ENCODE assay signal across 8 cellular contexts in genomic region chr9:126690431-126691051, GRCh38.
DNase-seq lines count a peak whose midpoint lies in the region; ATAC-seq and TF ChIP-seq lines count a peak whose summit lies in the region.

No MANE protein-coding gene starts in this region.

- DNase-seq in CD8-positive, alpha-beta T cell = peak; percentile 31 to 59 (median 52)
- DNase-seq in HuH-7 (ENCODE audit: low spot score) (peak; percentile 94), dorsolateral prefrontal cortex (no peak), type B pancreatic cell (ENCODE audit: extremely low spot score, unreplicated experiment) (no peak), NCI-H1694 (lab: John Stamatoyannopoulos, UW) (no peak)
- peak; percentile 46 to 49 for DNase-seq in activated CD4-positive, alpha-beta T cell treated with anti-CD3 and anti-CD28 coated beads for 4 hours
- DNase-seq in naive thymus-derived CD8-positive, alpha-beta T cell = peak; percentile 14 to 74 (median 44)

- CTCF ChIA-PET in CD8-positive, alpha-beta T cell (lab: Charles Lee) = interaction anchor here (0.6 to 2.2 kb wide), 12 partner anchors 8 to 173 kb away, joined by 3 to 11 read pairs (median 4); no protein-coding TSS in a partner anchor

- peaks cover 38% of the 10 kb centered on the region for H3K27me3 Mint-ChIP-seq in CD8-positive, alpha-beta T cell (ENCODE audit: low read depth)
- peaks cover 12 to 76% (median 36%) of the 10 kb centered on the region in 5 donors for H3K27me3 Mint-ChIP-seq in naive thymus-derived CD8-positive, alpha-beta T cell
- peaks cover 20% of the 10 kb centered on the region for H3K27me3 Mint-ChIP-seq in type B pancreatic cell

- intact Hi-C loops in CD8-positive, alpha-beta T cell (cut with DNase I, micrococcal nuclease) = loop anchor here in 1 of 2 experiments (1.0 kb wide), 1 partner anchor 79 kb away; no protein-coding TSS in a partner anchor
- intact Hi-C loops in dorsolateral prefrontal cortex (cut with DNase I) = loop anchor here in 1 of 2 donors (2.0 to 10.0 kb wide), 2 partner anchors 80 to 186 kb away; no protein-coding TSS in a partner anchor

- H3K36me3 ChIP-seq in CD8-positive, alpha-beta T cell (ENCODE audit: insufficient read depth, low read length) = no peaks in the 10 kb centered on the region

- H3K27me3 ChIP-seq in CD8-positive, alpha-beta T cell (ENCODE audit: insufficient read depth, low read length) = peaks cover 6% of the 10 kb centered on the region
- peaks cover 0 to 17% (median 0%) of the 10 kb centered on the region in 45 donors for H3K27me3 ChIP-seq in dorsolateral prefrontal cortex

- no peaks in the 10 kb centered on the region for H3K36me3 Mint-ChIP-seq in CD8-positive, alpha-beta T cell
- H3K36me3 Mint-ChIP-seq in naive thymus-derived CD8-positive, alpha-beta T cell = no peaks in the 10 kb centered on the region
- peaks cover 3% of the 10 kb centered on the region for H3K36me3 Mint-ChIP-seq in type B pancreatic cell

- POLR2A ChIA-PET in CD8-positive, alpha-beta T cell (lab: Charles Lee) = interaction anchor here (1.5 kb wide), 1 partner anchor 10 kb away, joined by 3 read pairs; no protein-coding TSS in a partner anchor
- POLR2A ChIA-PET in naive thymus-derived CD8-positive, alpha-beta T cell (lab: Charles Lee) = no interaction called here

- no peak overlapping the region for H3K27ac ChIP-seq in CD8-positive, alpha-beta T cell (ENCODE audit: low read depth, low read length)
- H3K27ac ChIP-seq in dorsolateral prefrontal cortex = no peak overlapping the region

- H3K9me3 Mint-ChIP-seq in CD8-positive, alpha-beta T cell = no peaks in the 10 kb centered on the region
- H3K9me3 Mint-ChIP-seq in naive thymus-derived CD8-positive, alpha-beta T cell = no peaks in the 10 kb centered on the region
- H3K9me3 Mint-ChIP-seq in type B pancreatic cell = no peaks in the 10 kb centered on the region

- peak; percentile 63 for TF ChIP-seq CTCF in CD8-positive, alpha-beta T cell (IDR thresholded peaks at IDR 0.05)
- peak in 54 of 56 donors; percentile 18 to 71 (median 54) for TF ChIP-seq CTCF in dorsolateral prefrontal cortex (IDR thresholded peaks at IDR 0.05 in 54 of 56, conservative IDR thresholded peaks at IDR 0.05 in 2 of 56; ENCODE audit: low read depth in 1 of 56, partially characterized antibody in 56 of 56)
- peak; percentile 88 for TF ChIP-seq CTCF in type B pancreatic cell (conservative IDR thresholded peaks at IDR 0.05)

- no peaks in the 10 kb centered on the region for H3K9me3 ChIP-seq in CD8-positive, alpha-beta T cell (ENCODE audit: low read length)

- no peak overlapping the region for H3K4me3 Mint-ChIP-seq in CD8-positive, alpha-beta T cell
- H3K4me3 Mint-ChIP-seq in naive thymus-derived CD8-positive, alpha-beta T cell = no peak overlapping the region
- H3K4me3 Mint-ChIP-seq in type B pancreatic cell = no peak overlapping the region

- H3K4me3 ChIP-seq in CD8-positive, alpha-beta T cell (ENCODE audit: low read depth, low read length) = no peak overlapping the region
- no peak overlapping the region for H3K4me3 ChIP-seq in dorsolateral prefrontal cortex

- peak; percentile 69 for ATAC-seq in CD8-positive, alpha-beta T cell
- ATAC-seq in naive thymus-derived CD8-positive, alpha-beta T cell = peak; percentile 74 to 76
- no peak for ATAC-seq in GM19023 (IDR thresholded peaks at IDR 0.05; ENCODE audit: unreplicated experiment)

- no peaks in the 10 kb centered on the region for H3K4me1 ChIP-seq in CD8-positive, alpha-beta T cell (ENCODE audit: insufficient read depth, low read length)

- no peaks in the 10 kb centered on the region for H3K4me1 Mint-ChIP-seq in CD8-positive, alpha-beta T cell (ENCODE audit: low read depth)
- H3K4me1 Mint-ChIP-seq in naive thymus-derived CD8-positive, alpha-beta T cell = peaks cover 0 to 6% (median 3%) of the 10 kb centered on the region in 4 donors
- peaks cover 13% of the 10 kb centered on the region for H3K4me1 Mint-ChIP-seq in type B pancreatic cell (ENCODE audit: unreplicated experiment)

- no peak overlapping the region for H3K27ac Mint-ChIP-seq in CD8-positive, alpha-beta T cell
- H3K27ac Mint-ChIP-seq in naive thymus-derived CD8-positive, alpha-beta T cell = no peak overlapping the region
- H3K27ac Mint-ChIP-seq in type B pancreatic cell = no peak overlapping the region

Comparison
In these comparisons a context has a peak if more than half of its experiments do, and no peak if none do; other contexts are left out.
1. DNase-seq: peak in CD8-positive, alpha-beta T cell (7 of 7), HuH-7 (single experiment), activated CD4-positive, alpha-beta T cell treated with anti-CD3 and anti-CD28 coated beads for 4 hours (2 of 2) and naive thymus-derived CD8-positive, alpha-beta T cell (10 of 10); none in dorsolateral prefrontal cortex (0 of 10), type B pancreatic cell (single experiment) and NCI-H1694 (single experiment).
2. Peak in every context shown above with its lines, with median percentiles within 50 percentile points of each other: CTCF ChIP-seq.